10 cellular contexts compared by ENCODE assay signal in the genomic region with DNA sequence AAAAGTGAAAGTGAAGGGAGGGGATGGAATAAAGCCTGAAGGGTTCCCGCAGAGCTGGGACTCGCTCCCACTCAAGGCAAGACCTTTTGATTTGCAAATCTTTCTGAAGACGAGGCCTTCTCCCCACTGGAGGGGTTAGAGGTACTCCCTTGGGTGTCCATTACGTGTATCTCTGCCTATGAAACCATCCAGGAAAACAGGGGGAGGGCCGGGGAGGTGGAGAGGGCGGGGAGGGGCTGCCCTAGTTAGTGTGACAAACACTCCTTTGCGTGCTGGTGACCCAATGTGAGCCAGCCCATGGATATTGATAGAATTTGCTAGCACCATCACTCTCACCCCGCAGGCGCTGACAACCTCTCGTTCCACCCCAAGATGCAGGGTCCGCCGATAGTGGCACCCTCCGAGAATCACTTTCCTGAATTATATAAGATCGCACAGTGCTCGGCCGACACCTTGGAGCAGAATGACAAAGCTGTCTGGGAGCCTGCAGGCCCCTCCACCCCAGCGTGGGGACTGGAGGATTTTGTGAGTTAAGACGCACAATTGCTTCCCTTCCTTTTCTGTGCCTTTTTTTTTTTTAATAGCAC.
A peak's percentile ranks its signal among the peaks of the same experiment; 100 is the strongest.
DNase-seq lines count a peak whose midpoint lies in the region; FAIRE-seq and TF ChIP-seq lines count a peak whose summit lies in the region.
"Had no signal": no experiment of that assay in that cellular context is flagged by ENCODE, and none has a peak within 500 bp of the region (broad histone marks: within the 10 kb centered on the region; RNA-seq: fewer than 3 reads in every experiment).

No MANE protein-coding gene starts in this region.

- intact Hi-C loops in activated CD4-positive, alpha-beta T cell treated with anti-CD3 and anti-CD28 coated beads, Interleukin-2, amount 10 ng/mL, durations not matched to agents 24 days and 14 days (cut with micrococcal nuclease), result no loop called here
- intact Hi-C loops in tibial artery (cut with DNase I; ENCODE audit: low total_unique reads), result no loop called here

- H3K4me1 ChIP-seq in mesodermal cell (ENCODE audit: control insufficient read depth, insufficient read depth, low read length, poor library complexity, severe bottlenecking) (peaks cover 8% of the 10 kb centered on the region), tibial artery (no peaks in the 10 kb centered on the region)

- no peak for FAIRE-seq in GM19239 (lab: Jason Lieb, UNC)
- FAIRE-seq: urothelium cell line had no signal

- peaks cover 3% of the 10 kb centered on the region for H3K4me1 Mint-ChIP-seq in activated CD4-positive, alpha-beta T cell treated with anti-CD3 and anti-CD28 coated beads, Interleukin-2, amount 10 ng/mL, durations not matched to agents 24 days and 14 days

- H3K4me3 ChIP-seq in astrocyte of the cerebellum (ENCODE audit: low read depth, low read length), result peak overlapping the region; percentile 29
- no peak overlapping the region for H3K4me3 ChIP-seq in mesodermal cell (ENCODE audit: extremely low read depth, insufficient read depth, low read length, poor library complexity, severe bottlenecking)
- peak overlapping the region; percentile 28 to 36 for H3K4me3 ChIP-seq in tibial artery

- H3K27ac Mint-ChIP-seq in activated CD4-positive, alpha-beta T cell treated with anti-CD3 and anti-CD28 coated beads, Interleukin-2, amount 10 ng/mL, durations not matched to agents 24 days and 14 days, result no peak overlapping the region

- no peaks in the 10 kb centered on the region for H3K27me3 ChIP-seq in tibial artery

- WGBS in mesodermal cell (ENCODE audit: insufficient coverage in 2 of 2), 2 experiments, result 60 to 71% methylated on average over 7 to 16 of the region's 18 CpGs

- no peaks in the 10 kb centered on the region for H3K9me3 Mint-ChIP-seq in activated CD4-positive, alpha-beta T cell treated with anti-CD3 and anti-CD28 coated beads, Interleukin-2, amount 10 ng/mL, durations not matched to agents 24 days and 14 days

- H3K36me3 ChIP-seq in mesodermal cell (ENCODE audit: control insufficient read depth, insufficient read depth, low read length) (peaks cover 5% of the 10 kb centered on the region), tibial artery (peaks cover 0 to 1% (median 0%) of the 10 kb centered on the region in 3 donors)

- no peak for DNase-seq in activated CD4-positive, alpha-beta T cell treated with anti-CD3 and anti-CD28 coated beads, Interleukin-2, amount 10 ng/mL, durations not matched to agents 24 days and 14 days
- no peak for DNase-seq in activated CD4-positive, alpha-beta T cell treated with anti-CD3 and anti-CD28 coated beads for 4 hours
- DNase-seq in astrocyte of the cerebellum (ENCODE audit: low read depth) (no peak), tibial artery (no peak), NCI-H1092 treated with DMSO at 0.1 percent for 48 hours (lab: John Stamatoyannopoulos, UW) (no peak), GM19239 (ENCODE audit: insufficient read length, low spot score) (no peak)
- DNase-seq in stimulated activated CD4-positive, alpha-beta T cell treated with anti-CD3 and anti-CD28 coated beads, Interleukin-2, amount 100 ng/mL, for 48 hours, result no peak
- DNase-seq: NCI-H1436 treated with DMSO at 0.1 percent for 48 hours had no signal

- no peaks in the 10 kb centered on the region for H3K27me3 Mint-ChIP-seq in activated CD4-positive, alpha-beta T cell treated with anti-CD3 and anti-CD28 coated beads, Interleukin-2, amount 10 ng/mL, durations not matched to agents 24 days and 14 days

- peak overlapping the region; percentile 62 for H3K4me3 Mint-ChIP-seq in activated CD4-positive, alpha-beta T cell treated with anti-CD3 and anti-CD28 coated beads, Interleukin-2, amount 10 ng/mL, durations not matched to agents 24 days and 14 days

- H3K27ac ChIP-seq in mesodermal cell (ENCODE audit: low read depth, low read length, severe bottlenecking) (peak overlapping the region; percentile 6), tibial artery (peak overlapping the region in 1 of 2 donors; percentile 7)

- TF ChIP-seq CTCF in astrocyte of the cerebellum (IDR thresholded peaks at IDR 0.05; ENCODE audit: low read depth, low read length, missing control alignments) (no peak), tibial artery (IDR thresholded peaks at IDR 0.05) (no peak)

- no peaks in the 10 kb centered on the region for H3K9me3 ChIP-seq in mesodermal cell (ENCODE audit: control insufficient read depth, low read length)
- H3K9me3 ChIP-seq in tibial artery, result no peaks in the 10 kb centered on the region

- no peaks in the 10 kb centered on the region for H3K36me3 Mint-ChIP-seq in activated CD4-positive, alpha-beta T cell treated with anti-CD3 and anti-CD28 coated beads, Interleukin-2, amount 10 ng/mL, durations not matched to agents 24 days and 14 days (ENCODE audit: low read depth)

- in situ Hi-C loops in astrocyte of the cerebellum (cut with HindIII; ENCODE audit: low sequenced_read_pairs), result no loop called here
